1 cellular context compared by ENCODE assay signal in the genomic region with DNA sequence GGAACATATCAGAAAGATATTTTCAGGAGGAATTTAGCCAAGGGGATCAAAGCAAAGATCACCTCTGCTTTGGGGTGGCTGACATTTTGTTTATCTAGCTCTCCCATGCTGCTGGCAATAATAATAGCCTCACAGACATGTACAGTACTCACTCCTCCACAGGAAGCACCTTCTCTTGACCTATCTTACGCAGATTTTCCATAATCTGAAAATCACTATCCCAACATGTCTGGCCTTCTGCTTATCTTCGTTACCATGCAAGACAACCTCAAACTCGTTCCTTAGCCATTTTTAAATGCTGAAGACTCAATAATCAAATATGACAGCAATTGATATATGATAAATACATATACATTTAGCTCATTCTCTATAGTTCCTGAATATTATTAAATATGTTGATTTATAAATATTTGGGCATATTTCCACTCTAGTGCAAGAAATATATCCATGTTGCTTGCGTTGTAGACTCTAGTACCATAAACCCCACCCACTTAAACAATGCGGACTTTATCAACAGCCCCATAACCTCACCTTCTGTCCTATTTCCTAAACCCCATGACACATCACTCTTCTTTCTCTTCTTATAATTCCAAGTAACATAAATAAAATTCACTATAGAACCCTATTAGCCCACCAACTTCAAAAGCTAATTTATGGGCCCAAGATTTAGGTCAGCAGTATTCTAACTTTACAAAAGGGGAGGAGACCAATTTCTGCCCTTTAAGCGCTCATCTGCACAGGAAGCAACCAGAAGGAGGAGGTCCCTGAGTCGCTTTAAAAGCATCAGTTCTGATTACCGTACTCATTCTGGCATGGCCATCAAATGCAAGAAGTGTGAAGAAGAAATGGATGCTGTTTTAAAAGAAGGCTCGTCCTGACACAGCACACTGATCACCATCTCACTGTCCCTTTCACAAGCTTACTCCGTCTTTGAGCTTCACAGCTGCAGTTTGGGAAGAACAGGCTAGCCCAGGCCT.
A peak's percentile ranks its signal among the peaks of the same experiment; 100 is the strongest.
TF ChIP-seq lines count a peak whose summit lies in the region.

No MANE protein-coding gene starts in this region.

TF ChIP-seq in K562, 482 proteins besides CTCF, POLR2A, EP300 and RAD21 (continued from another document and continues in another):
- TF ChIP-seq ZFP36 (IDR thresholded peaks at IDR 0.05; ENCODE audit: low read depth, low read length, partially characterized antibody), result no peak
- TF ChIP-seq, protein P1, sequence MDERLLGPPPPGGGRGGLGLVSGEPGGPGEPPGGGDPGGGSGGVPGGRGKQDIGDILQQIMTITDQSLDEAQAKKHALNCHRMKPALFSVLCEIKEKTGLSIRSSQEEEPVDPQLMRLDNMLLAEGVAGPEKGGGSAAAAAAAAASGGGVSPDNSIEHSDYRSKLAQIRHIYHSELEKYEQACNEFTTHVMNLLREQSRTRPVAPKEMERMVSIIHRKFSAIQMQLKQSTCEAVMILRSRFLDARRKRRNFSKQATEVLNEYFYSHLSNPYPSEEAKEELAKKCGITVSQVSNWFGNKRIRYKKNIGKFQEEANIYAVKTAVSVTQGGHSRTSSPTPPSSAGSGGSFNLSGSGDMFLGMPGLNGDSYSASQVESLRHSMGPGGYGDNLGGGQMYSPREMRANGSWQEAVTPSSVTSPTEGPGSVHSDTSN (CRISPR knock-in tag; IDR thresholded peaks at IDR 0.05; ENCODE audit: low read depth), result no peak
- TF ChIP-seq, protein P1 (tag; conservative IDR thresholded peaks at IDR 0.05; ENCODE audit: low read depth), result 0 out of 2 replicates have a peak, but pooled peaks have one; percentile 11
- TF ChIP-seq ZNF318 (IDR thresholded peaks at IDR 0.05; ENCODE audit: borderline replicate concordance in 1 of 2, low read depth in 1 of 2), result no peak
- no peak for TF ChIP-seq SIRT6 (IDR thresholded peaks at IDR 0.05; ENCODE audit: low read depth, low read length)
- TF ChIP-seq ESRRB (CRISPR knock-in tag; IDR thresholded peaks at IDR 0.05; ENCODE audit: borderline replicate concordance), result no peak
- TF ChIP-seq STAT5B (CRISPR knock-in tag; IDR thresholded peaks at IDR 0.05), result no peak
- TF ChIP-seq XRCC5 (IDR thresholded peaks at IDR 0.05; ENCODE audit: low read depth, low read length), result no peak
- TF ChIP-seq TEAD2 (tag; IDR thresholded peaks at IDR 0.05), result no peak
- TF ChIP-seq CREB1 (IDR thresholded peaks at IDR 0.05), result peak; percentile 23; the same call in 1 of the 2 replicates
- no peak for TF ChIP-seq CREB1 (CRISPR knock-in tag; IDR thresholded peaks at IDR 0.05)
- TF ChIP-seq ZBTB9 (CRISPR knock-in tag; IDR thresholded peaks at IDR 0.05), result no peak
- TF ChIP-seq, protein P2, sequence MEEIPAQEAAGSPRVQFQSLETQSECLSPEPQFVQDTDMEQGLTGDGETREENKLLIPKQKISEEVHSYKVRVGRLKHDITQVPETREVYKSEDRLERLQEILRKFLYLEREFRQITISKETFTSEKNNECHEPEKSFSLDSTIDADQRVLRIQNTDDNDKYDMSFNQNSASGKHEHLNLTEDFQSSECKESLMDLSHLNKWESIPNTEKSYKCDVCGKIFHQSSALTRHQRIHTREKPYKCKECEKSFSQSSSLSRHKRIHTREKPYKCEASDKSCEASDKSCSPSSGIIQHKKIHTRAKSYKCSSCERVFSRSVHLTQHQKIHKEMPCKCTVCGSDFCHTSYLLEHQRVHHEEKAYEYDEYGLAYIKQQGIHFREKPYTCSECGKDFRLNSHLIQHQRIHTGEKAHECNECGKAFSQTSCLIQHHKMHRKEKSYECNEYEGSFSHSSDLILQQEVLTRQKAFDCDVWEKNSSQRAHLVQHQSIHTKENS (CRISPR knock-in tag; IDR thresholded peaks at IDR 0.05), result no peak
- no peak for TF ChIP-seq ZC3H8 (IDR thresholded peaks at IDR 0.05)
- no peak for TF ChIP-seq CHD2 (IDR thresholded peaks at IDR 0.05; ENCODE audit: low read depth, low read length)
- TF ChIP-seq ZEB2 (IDR thresholded peaks at IDR 0.05), result no peak
- no peak for TF ChIP-seq HOXB6 (CRISPR knock-in tag; IDR thresholded peaks at IDR 0.05; ENCODE audit: borderline replicate concordance)
- TF ChIP-seq, protein P3, sequence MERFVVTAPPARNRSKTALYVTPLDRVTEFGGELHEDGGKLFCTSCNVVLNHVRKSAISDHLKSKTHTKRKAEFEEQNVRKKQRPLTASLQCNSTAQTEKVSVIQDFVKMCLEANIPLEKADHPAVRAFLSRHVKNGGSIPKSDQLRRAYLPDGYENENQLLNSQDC (CRISPR knock-in tag; IDR thresholded peaks at IDR 0.05), result no peak
- no peak for TF ChIP-seq MBD1 (CRISPR knock-in tag; IDR thresholded peaks at IDR 0.05)
- no peak for TF ChIP-seq ZNF445 (CRISPR knock-in tag; IDR thresholded peaks at IDR 0.05; ENCODE audit: low read depth)
- TF ChIP-seq ZNF146 (CRISPR knock-in tag; IDR thresholded peaks at IDR 0.05; ENCODE audit: unreplicated experiment), result no peak
- peak; percentile 64 for TF ChIP-seq DPF2 (IDR thresholded peaks at IDR 0.05)
- TF ChIP-seq SMAD4 (CRISPR knock-in tag; conservative IDR thresholded peaks at IDR 0.05), result peak; percentile 95
- TF ChIP-seq FOXM1 (IDR thresholded peaks at IDR 0.05; ENCODE audit: low read depth), result peak; percentile 64
- no peak for TF ChIP-seq FOXM1 (CRISPR knock-in tag; IDR thresholded peaks at IDR 0.05; ENCODE audit: low read depth)
- no peak for TF ChIP-seq ZBTB1 (CRISPR knock-in tag; IDR thresholded peaks at IDR 0.05; ENCODE audit: borderline replicate concordance, low read depth)
- no peak for TF ChIP-seq ZNF184 (CRISPR knock-in tag; IDR thresholded peaks at IDR 0.05)
- TF ChIP-seq RBM39 (optimal IDR thresholded peaks at IDR 0.05; ENCODE audit: low read depth, low read length), result no peak
- TF ChIP-seq NFATC3 (IDR thresholded peaks at IDR 0.05), result peak; percentile 91
- no peak for TF ChIP-seq KLF1 (tag; IDR thresholded peaks at IDR 0.05)
- no peak for TF ChIP-seq PCBP1 (IDR thresholded peaks at IDR 0.05; ENCODE audit: low read depth, low read length, poor library complexity, severe bottlenecking)
- no peak for TF ChIP-seq ILF3 (IDR thresholded peaks at IDR 0.05; ENCODE audit: borderline replicate concordance)
- TF ChIP-seq POLR2AphosphoS2 (IDR thresholded peaks at IDR 0.05; ENCODE audit: low read length), result no peak
- no peak for TF ChIP-seq NR2F6 (CRISPR knock-in tag; IDR thresholded peaks at IDR 0.05)
- TF ChIP-seq YBX1 (IDR thresholded peaks at IDR 0.05), result no peak
- peak in 1 of 3 experiments; percentile 7 for TF ChIP-seq YY1 (IDR thresholded peaks at IDR 0.05; ENCODE audit: borderline replicate concordance in 1 of 3, control insufficient read depth in 1 of 3, extremely low read depth in 1 of 3, insufficient read depth in 3 of 3, insufficient read length in 1 of 3, insufficient replicate concordance in 2 of 3, low read depth in 1 of 3, low read length in 2 of 3)
- 0 out of 4 replicates have a peak, but pooled peaks of 1 of the 2 experiments have one; percentile 37 for TF ChIP-seq ZMIZ1 (IDR thresholded peaks at IDR 0.05; ENCODE audit: low read depth in 2 of 2, low read length in 2 of 2)
- no peak for TF ChIP-seq ZNF239 (CRISPR knock-in tag; IDR thresholded peaks at IDR 0.05)
